Comparison of ENCODE assay signal across 10 cellular contexts in the genomic region with DNA sequence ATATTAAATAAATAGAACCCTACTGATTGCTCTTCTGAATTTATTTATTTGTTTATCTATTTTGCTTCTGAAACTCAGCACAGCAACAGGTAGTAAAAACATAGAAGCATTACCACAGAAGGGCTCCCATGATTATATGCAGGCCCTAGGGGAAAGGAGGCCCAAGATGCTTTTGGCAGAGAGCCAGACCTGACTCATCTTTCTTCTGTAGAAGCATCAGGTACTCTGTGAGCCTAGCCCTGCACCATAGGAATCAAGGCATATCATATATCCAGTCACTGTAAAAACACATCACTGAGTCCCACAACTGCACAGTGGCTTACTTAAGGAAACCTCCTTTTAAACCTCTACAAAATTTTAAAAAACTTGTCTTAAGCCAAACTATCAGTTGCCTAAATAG. TPM values are rescaled to one million over a fixed set of nuclear protein-coding genes. Genes with fewer than 3 reads are reported as not detected.
DNase-seq lines count a peak whose midpoint lies in the region; ATAC-seq and TF ChIP-seq lines count a peak whose summit lies in the region.
"Had no signal": no experiment of that assay in that cellular context is flagged by ENCODE, and none has a peak within 500 bp of the region (broad histone marks: within the 10 kb centered on the region; RNA-seq: fewer than 3 reads in every experiment).

No MANE protein-coding gene starts in this region.

- H3K9me2 ChIP-seq in MM.1S (replicated peaks; ENCODE audit: insufficient read depth, low read length), result no peaks in the 10 kb centered on the region

- TF ChIP-seq POLR2A in body of pancreas (IDR thresholded peaks at IDR 0.05), result no peak

- H3K9me3 ChIP-seq in MM.1S (replicated peaks; ENCODE audit: insufficient read depth, low read length) (no peaks in the 10 kb centered on the region), body of pancreas (no peaks in the 10 kb centered on the region)

- H2AFZ ChIP-seq in MM.1S (ENCODE audit: low read length), result no peak overlapping the region

- peaks cover 13% of the 10 kb centered on the region for H3K4me1 ChIP-seq in MM.1S (ENCODE audit: low read length)
- peaks cover 8% of the 10 kb centered on the region for H3K4me1 ChIP-seq in body of pancreas

- TF ChIP-seq CTCF in MM.1S (IDR thresholded peaks at IDR 0.05; ENCODE audit: low read length), result no peak
- TF ChIP-seq CTCF in kidney epithelial cell (IDR thresholded peaks at IDR 0.05; ENCODE audit: insufficient read depth, low read length, poor library complexity, severe bottlenecking), result no peak
- no peak for TF ChIP-seq CTCF in body of pancreas (IDR thresholded peaks at IDR 0.05)

- H3K4me3 ChIP-seq in MM.1S (ENCODE audit: low read length) (peak overlapping the region; percentile 81; the same call in 1 of the 2 replicates), kidney epithelial cell (ENCODE audit: low read depth, low read length) (no peak overlapping the region), body of pancreas (no peak overlapping the region)

- H3K4me2 ChIP-seq in MM.1S (ENCODE audit: low read depth, low read length), result peak overlapping the region; percentile 84

- peaks cover 32% of the 10 kb centered on the region for H3K79me2 ChIP-seq in MM.1S (ENCODE audit: low read length)

- no peak for ATAC-seq in GM21390 (IDR thresholded peaks at IDR 0.05; ENCODE audit: unreplicated experiment)
- no peak for ATAC-seq in body of pancreas

- peak overlapping the region; percentile 11; the same call in 1 of the 2 replicates for H3K9ac ChIP-seq in MM.1S (ENCODE audit: low read length)

- H4K20me1 ChIP-seq in MM.1S (ENCODE audit: insufficient read depth, low read length), result no peaks in the 10 kb centered on the region

- peaks cover 18% of the 10 kb centered on the region for H3F3A ChIP-seq in MM.1S (ENCODE audit: insufficient read depth, low read length)

- H3K36me3 ChIP-seq in MM.1S (replicated peaks; ENCODE audit: insufficient read depth, low read length) (no peaks in the 10 kb centered on the region), kidney epithelial cell (ENCODE audit: control insufficient read depth, insufficient read depth, low read length) (no peaks in the 10 kb centered on the region), body of pancreas (replicated peaks in 1 of 2; ENCODE audit: insufficient read depth in 1 of 2, low read depth in 2 of 2) (no peaks in the 10 kb centered on the region)

- peak overlapping the region; percentile 28; the same call in 1 of the 2 replicates for H3K27ac ChIP-seq in MM.1S (ENCODE audit: low read length)
- H3K27ac ChIP-seq in body of pancreas, result no peak overlapping the region

- H3K27me3 ChIP-seq in MM.1S (replicated peaks; ENCODE audit: insufficient read depth, low read length) (no peaks in the 10 kb centered on the region), kidney epithelial cell (ENCODE audit: control insufficient read depth, insufficient read depth, low read length) (no peaks in the 10 kb centered on the region), body of pancreas (no peaks in the 10 kb centered on the region)

- intact Hi-C loops in body of pancreas (cut with DNase I), result no loop called here

- DNase-seq in ELR (ENCODE audit: low read depth) (peak; percentile 97), MM.1S (peak; percentile 92), T1000 (lab: John Stamatoyannopoulos, UW) (peak; percentile 56), kidney epithelial cell (ENCODE audit: low read depth) (peak; percentile 34), body of pancreas (no peak), foreskin melanocyte (no peak)
- no peak for DNase-seq in stimulated activated naive CD4-positive, alpha-beta T cell (lab: John Stamatoyannopoulos, UW)
- DNase-seq: endodermal cell, occipital lobe had no signal

RNA-seq across cellular contexts. Expression of gene SCN9A, which starts 1.8 kb away (rescaled TPM):
- 7.2 and 8.1 TPM in 2 replicates for total RNA-seq in kidney epithelial cell
- total RNA-seq in body of pancreas, result 10 to 100 TPM in 1 of 2 donors, 1 to 10 TPM in 1; 9.9 to 11.9 TPM

Comparison
In these comparisons a context has a peak if more than half of its experiments do, and no peak if none do; other contexts are left out.
1. DNase-seq: peak in ELR (single experiment), MM.1S (single experiment), T1000 (single experiment) and kidney epithelial cell (single experiment); none in stimulated activated naive CD4-positive, alpha-beta T cell (0 of 6), body of pancreas (0 of 4) and foreskin melanocyte (single experiment).